In the genomic region with DNA sequence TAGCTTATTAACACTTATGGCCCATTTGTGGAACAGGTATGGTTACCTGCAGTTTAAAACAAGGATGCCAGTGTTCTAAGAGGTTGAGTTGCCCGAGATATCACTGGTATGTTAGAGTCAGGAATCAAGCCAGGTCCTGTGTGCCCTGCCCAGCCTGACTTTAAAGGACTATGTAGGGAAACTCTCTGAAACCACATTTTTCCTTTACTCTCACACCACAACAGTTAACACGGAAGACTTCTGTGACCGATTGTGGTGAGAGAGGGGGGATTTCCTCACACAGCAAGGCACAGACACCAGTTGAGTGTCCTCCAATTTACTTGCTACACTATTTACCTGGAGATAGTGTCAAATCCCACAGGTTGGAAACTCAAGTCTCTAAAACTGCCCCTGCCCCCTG, we compare ENCODE assay signal across 12 cellular contexts. TPM values are rescaled to one million over a fixed set of nuclear protein-coding genes. Genes with fewer than 3 reads are reported as not detected.
DNase-seq lines count a peak whose midpoint lies in the region; ATAC-seq and TF ChIP-seq lines count a peak whose summit lies in the region.
"Had no signal": no experiment of that assay in that cellular context is flagged by ENCODE, and none has a peak within 500 bp of the region (broad histone marks: within the 10 kb centered on the region; RNA-seq: fewer than 3 reads in every experiment).

No MANE protein-coding gene starts in this region.

- H3K27ac ChIP-seq in naive thymus-derived CD4-positive, alpha-beta T cell (ENCODE audit: low read depth, low read length) = no peak overlapping the region
- H3K27ac ChIP-seq: PC-9 had no signal

- peaks cover 0 to 11% (median 0%) of the 10 kb centered on the region in 11 donors for H3K9me3 Mint-ChIP-seq in naive thymus-derived CD4-positive, alpha-beta T cell

- no peak overlapping the region for H3K4me3 ChIP-seq in naive thymus-derived CD4-positive, alpha-beta T cell (ENCODE audit: low read length)
- H3K4me3 ChIP-seq: PC-9 had no signal

- CTCF ChIA-PET in naive thymus-derived CD4-positive, alpha-beta T cell (lab: Charles Lee) = interaction anchor here (0.6 kb wide), 1 partner anchor 48 kb away, joined by 4 read pairs; no protein-coding TSS in a partner anchor

- H3K4me3 Mint-ChIP-seq in naive thymus-derived CD4-positive, alpha-beta T cell = peak overlapping the region in 1 of 10 donors; percentile 11
- H3K4me3 Mint-ChIP-seq: WTC11 had no signal

- no peaks in the 10 kb centered on the region for H3K36me3 ChIP-seq in naive thymus-derived CD4-positive, alpha-beta T cell (ENCODE audit: control insufficient read depth in 2 of 3, insufficient read depth in 3 of 3, low read length in 3 of 3)

- no peaks in the 10 kb centered on the region for H3K9me3 ChIP-seq in naive thymus-derived CD4-positive, alpha-beta T cell (ENCODE audit: control insufficient read depth in 2 of 3, low read length in 3 of 3)

- H3K36me3 Mint-ChIP-seq in naive thymus-derived CD4-positive, alpha-beta T cell = peaks cover 0 to 28% (median 4%) of the 10 kb centered on the region in 5 donors

- POLR2A ChIA-PET in naive thymus-derived CD4-positive, alpha-beta T cell (lab: Charles Lee) = interaction anchor here (0.6 kb wide), 1 partner anchor 119 kb away, joined by 4 read pairs; no protein-coding TSS in a partner anchor

- no peak overlapping the region for H3K27ac Mint-ChIP-seq in naive thymus-derived CD4-positive, alpha-beta T cell

- no peak for TF ChIP-seq POLR2A in GM18505 (IDR thresholded peaks at IDR 0.05; ENCODE audit: borderline replicate concordance, extremely low read depth, insufficient read depth, insufficient read length)

- ATAC-seq in GM18502 (IDR thresholded peaks at IDR 0.05; ENCODE audit: poor library complexity, unreplicated experiment) (peak; percentile 44), HG02623 (IDR thresholded peaks at IDR 0.05; ENCODE audit: unreplicated experiment) (peak; percentile 29), GM18505 (IDR thresholded peaks at IDR 0.05; ENCODE audit: unreplicated experiment) (no peak), HG02759 (IDR thresholded peaks at IDR 0.05; ENCODE audit: unreplicated experiment) (no peak)
- ATAC-seq in naive thymus-derived CD4-positive, alpha-beta T cell = peak; percentile 44

- intact Hi-C loops in naive thymus-derived CD4-positive, alpha-beta T cell (cut with micrococcal nuclease) = loop anchor here in 1 of 2 donors (10.0 kb wide), 1 partner anchor 140 kb away; no protein-coding TSS in a partner anchor

- DNase-seq in UCSD-AML1 (lab: John Stamatoyannopoulos, UW; ENCODE audit: unreplicated experiment) (peak; percentile 32), putamen (ENCODE audit: low spot score) (no peak), NCI-H2196 treated with DMSO at 0.1 percent for 48 hours (lab: John Stamatoyannopoulos, UW; ENCODE audit: unreplicated experiment) (no peak)
- peak in 1 of 9 donors; percentile 12 for DNase-seq in naive thymus-derived CD4-positive, alpha-beta T cell
- DNase-seq: NCI-H1092 treated with DMSO at 0.1 percent for 48 hours, nucleus accumbens, PC-9 had no signal

- H3K27me3 Mint-ChIP-seq in naive thymus-derived CD4-positive, alpha-beta T cell = peaks cover 0 to 27% (median 7%) of the 10 kb centered on the region in 5 donors

- peaks cover 18 to 28% of the 10 kb centered on the region in 2 donors for H3K4me1 ChIP-seq in naive thymus-derived CD4-positive, alpha-beta T cell (ENCODE audit: control insufficient read depth in 2 of 2, insufficient read depth in 2 of 2, low read length in 2 of 2)

- no peaks in the 10 kb centered on the region for H3K27me3 ChIP-seq in naive thymus-derived CD4-positive, alpha-beta T cell (ENCODE audit: control insufficient read depth in 2 of 2, insufficient read depth in 2 of 2, low read length in 2 of 2)

- peaks cover 21 to 60% (median 57%) of the 10 kb centered on the region in 7 donors for H3K4me1 Mint-ChIP-seq in naive thymus-derived CD4-positive, alpha-beta T cell

RNA-seq across cellular contexts. Expression of gene UCK2, which starts 47.8 kb away (rescaled TPM):
- total RNA-seq in naive thymus-derived CD4-positive, alpha-beta T cell = 10 to 100 TPM in 1 of 5 experiments, 1 to 10 TPM in 2, under 1 TPM in 2; 0.89 to 32.7 (median 1.2) TPM
- 1 to 10 TPM; 1.0 to 1.2 TPM for polyA plus RNA-seq in naive thymus-derived CD4-positive, alpha-beta T cell

Comparison
In these comparisons a context has a peak if more than half of its experiments do, and no peak if none do; other contexts are left out.
1. ATAC-seq: peak in GM18502 (single experiment), HG02623 (single experiment) and naive thymus-derived CD4-positive, alpha-beta T cell (single experiment); none in GM18505 (single experiment) and HG02759 (single experiment).